ENCODE assay signal across 8 cellular contexts in the genomic region with DNA sequence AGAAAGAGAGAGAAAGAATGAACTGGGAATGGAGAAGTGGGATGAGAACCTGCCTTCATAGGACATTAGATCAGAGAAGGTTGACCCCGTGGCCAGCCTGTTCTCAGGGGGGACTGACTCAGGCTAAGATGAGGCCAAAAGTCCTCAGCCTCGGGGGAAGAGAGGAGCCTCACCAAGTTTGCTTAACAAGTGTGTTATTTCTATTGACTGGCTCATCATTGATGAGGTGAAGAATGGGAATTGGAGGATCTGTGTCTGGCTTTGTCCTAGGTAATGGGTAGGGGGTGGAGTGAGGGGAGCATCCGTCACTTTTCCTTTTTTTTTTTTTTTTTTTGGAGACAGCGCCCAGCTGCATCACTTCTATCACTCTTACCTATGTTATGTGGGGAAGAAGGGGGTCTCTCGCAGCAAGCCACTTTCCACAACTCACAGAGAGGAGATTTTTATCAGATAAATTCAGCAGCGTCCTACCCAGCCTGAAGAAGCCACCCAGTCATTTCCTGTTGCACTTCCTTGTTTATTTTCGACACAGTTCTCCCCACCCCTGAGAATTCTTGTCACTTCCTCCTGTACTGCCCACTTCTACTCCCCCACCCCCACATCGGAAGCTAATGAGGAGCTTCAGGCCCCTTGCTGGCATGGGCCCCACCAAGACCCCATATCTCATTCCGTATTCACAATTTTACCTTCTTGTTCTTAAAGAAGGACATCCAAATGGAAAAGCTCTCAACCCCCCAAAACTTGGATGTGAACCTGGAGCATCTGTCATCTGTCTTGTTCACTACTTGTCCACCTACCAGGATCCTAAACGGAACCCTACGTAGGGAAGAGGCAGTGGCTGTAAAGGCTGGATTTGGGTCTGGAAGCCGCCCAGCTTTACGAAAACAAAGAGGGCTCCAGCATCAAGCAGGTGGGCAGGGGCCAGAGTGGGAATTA. TPM values are rescaled to one million over a fixed set of nuclear protein-coding genes. Genes with fewer than 3 reads are reported as not detected.
A peak's percentile ranks its signal among the peaks of the same experiment; 100 is the strongest.
DNase-seq lines count a peak whose midpoint lies in the region; ATAC-seq and TF ChIP-seq lines count a peak whose summit lies in the region.

No MANE protein-coding gene starts in this region.

- H3K18ac ChIP-seq in mesenchymal stem cell (ENCODE audit: low read depth in 1 of 2, low read length in 2 of 2) = peak overlapping the region; percentile 48 to 62

- H4K20me1 ChIP-seq in PC-9 (ENCODE audit: insufficient read depth) (no peaks in the 10 kb centered on the region), PC-3 (ENCODE audit: low read length) (no peaks in the 10 kb centered on the region)

- H3K36me3 ChIP-seq in KOPT-K1 (ENCODE audit: insufficient read depth, low read length) (no peaks in the 10 kb centered on the region), mesenchymal stem cell (ENCODE audit: control insufficient read depth in 1 of 2, insufficient read depth in 2 of 2, low read depth in 1 of 2, low read length in 2 of 2) (no peaks in the 10 kb centered on the region), PC-9 (ENCODE audit: low read depth) (no peaks in the 10 kb centered on the region), PC-3 (ENCODE audit: low read depth, low read length) (no peaks in the 10 kb centered on the region)

- H3K9ac ChIP-seq in mesenchymal stem cell (ENCODE audit: low read length) = no peak overlapping the region
- H3K9ac ChIP-seq in PC-3 (ENCODE audit: low read length) = no peak overlapping the region

- intact Hi-C loops in PC-9 (cut with micrococcal nuclease; ENCODE audit: unreplicated experiment) = no loop called here
- intact Hi-C loops in PC-3 (cut with micrococcal nuclease) = loop anchor here (10.0 kb wide), 1 partner anchor 334 kb away; the partner anchor contains the start of gene RPS6KA2

- H3K9me3 ChIP-seq in KOPT-K1 (ENCODE audit: insufficient read depth, low read length, poor library complexity, severe bottlenecking) (no peaks in the 10 kb centered on the region), mesenchymal stem cell (ENCODE audit: control insufficient read depth, low read length) (no peaks in the 10 kb centered on the region), PC-9 (ENCODE audit: insufficient read depth, low read depth) (no peaks in the 10 kb centered on the region), PC-3 (ENCODE audit: low read length) (no peaks in the 10 kb centered on the region)

- no peak for TF ChIP-seq CTCF in GM12864 (IDR thresholded peaks at IDR 0.05; ENCODE audit: low read depth, low read length, missing control alignments)
- TF ChIP-seq CTCF in PC-9 (conservative IDR thresholded peaks at IDR 0.05) = no peak
- TF ChIP-seq CTCF in PC-3 (conservative IDR thresholded peaks at IDR 0.05; ENCODE audit: low read depth, low read length) = no peak

- CTCF ChIA-PET in PC-9 (lab: Charles Lee) (no interaction called here), PC-3 (lab: Charles Lee) (no interaction called here)

- WGBS in mesenchymal stem cell = 60% methylated on average over 11 of the region's 13 CpGs

- H3K27ac ChIP-seq in KOPT-K1 (ENCODE audit: low read depth, low read length, poor library complexity, severe bottlenecking) (peak overlapping the region; percentile 44), mesenchymal stem cell (ENCODE audit: low read length, poor library complexity, severe bottlenecking) (peak overlapping the region; percentile 65), PC-9 (no peak overlapping the region), PC-3 (ENCODE audit: low read length) (no peak overlapping the region)

- H3K4me1 ChIP-seq in mesenchymal stem cell (ENCODE audit: control insufficient read depth, insufficient read depth, low read depth, low read length) (peaks cover 26% of the 10 kb centered on the region), PC-9 (replicated peaks; ENCODE audit: insufficient read depth) (no peaks in the 10 kb centered on the region), PC-3 (ENCODE audit: insufficient read depth, low read length) (peaks cover 7% of the 10 kb centered on the region)

- H3K4me2 ChIP-seq in mesenchymal stem cell (ENCODE audit: low read length, poor library complexity, severe bottlenecking) (no peak overlapping the region), PC-9 (no peak overlapping the region), PC-3 (ENCODE audit: low read length) (no peak overlapping the region)

- BruUV-seq in PC-9 (replicated peaks; lab: Mats Ljungman, UMichigan) = no TSS peak
- no TSS peak for BruUV-seq in PC-3 (replicated peaks; lab: Mats Ljungman, UMichigan)

- no peak overlapping the region for H3K23ac ChIP-seq in mesenchymal stem cell (ENCODE audit: low read length in 2 of 2)

- H3K79me2 ChIP-seq in PC-9 (ENCODE audit: low read depth) = no peaks in the 10 kb centered on the region
- H3K79me2 ChIP-seq in PC-3 (ENCODE audit: low read length) = 0 out of 2 replicates have a peak, but pooled peaks cover 6% of the 10 kb centered on the region

- H3K27me3 ChIP-seq in mesenchymal stem cell (ENCODE audit: control insufficient read depth in 1 of 2, insufficient read depth in 1 of 2, low read length in 2 of 2) (no peaks in the 10 kb centered on the region), PC-9 (ENCODE audit: insufficient read depth, low read depth) (no peaks in the 10 kb centered on the region), PC-3 (ENCODE audit: low read length) (no peaks in the 10 kb centered on the region)

- peak overlapping the region; percentile 52 for H2BK15ac ChIP-seq in mesenchymal stem cell (ENCODE audit: low read depth, poor library complexity, severe bottlenecking)

- H2AFZ ChIP-seq in mesenchymal stem cell (ENCODE audit: low read depth, low read length) = no peak overlapping the region
- no peak overlapping the region for H2AFZ ChIP-seq in PC-9
- H2AFZ ChIP-seq in PC-3 (ENCODE audit: low read length) = no peak overlapping the region

- peak overlapping the region; percentile 14 for H2BK5ac ChIP-seq in mesenchymal stem cell (ENCODE audit: low read depth, low read length, poor library complexity, severe bottlenecking)

- H2AK5ac ChIP-seq in mesenchymal stem cell (ENCODE audit: low read length, severe bottlenecking) = peak overlapping the region; percentile 68

- DNase-seq in GM12864 (ENCODE audit: low read depth) (peak; percentile 81), mesenchymal stem cell (peak; percentile 52), DMS 273 (lab: John Stamatoyannopoulos, UW; ENCODE audit: unreplicated experiment) (no peak), NCI-H774 (lab: John Stamatoyannopoulos, UW) (no peak), PC-9 (no peak), PC-3 (no peak)
- peak; percentile 35 for DNase-seq in activated gamma-delta T cell treated with anti-CD3 and anti-CD28 coated beads, Interleukin-2, amount 50 U/mL, for 16 hours (ENCODE audit: low read depth)

- POLR2A ChIA-PET in PC-9 (lab: Charles Lee; ENCODE audit: unreplicated experiment) (no interaction called here), PC-3 (lab: Charles Lee; ENCODE audit: unreplicated experiment) (no interaction called here)

- H3F3A ChIP-seq in PC-9 (ENCODE audit: insufficient read depth, low read depth) = no peaks in the 10 kb centered on the region
- H3F3A ChIP-seq in PC-3 (ENCODE audit: low read length, unreplicated experiment) = no peaks in the 10 kb centered on the region

- peak overlapping the region; percentile 50 for H4K91ac ChIP-seq in mesenchymal stem cell (ENCODE audit: low read length)

- H4K8ac ChIP-seq in mesenchymal stem cell (ENCODE audit: low read length) = peak overlapping the region; percentile 70

- peak overlapping the region; percentile 51 for H2BK120ac ChIP-seq in mesenchymal stem cell (ENCODE audit: low read depth, low read length)

- no peaks in the 10 kb centered on the region for H3K9me2 ChIP-seq in PC-9 (ENCODE audit: insufficient read depth)
- no peaks in the 10 kb centered on the region for H3K9me2 ChIP-seq in PC-3 (replicated peaks; ENCODE audit: low read length)

- H3K4me3 ChIP-seq in GM12864 (ENCODE audit: low read depth, low read length) (peak overlapping the region; percentile 48), mesenchymal stem cell (ENCODE audit: insufficient read depth in 1 of 2, low read depth in 1 of 2, low read length in 2 of 2) (no peak overlapping the region), PC-9 (no peak overlapping the region), PC-3 (ENCODE audit: low read length) (no peak overlapping the region)

- no peak for ATAC-seq in PC-3

- no peak overlapping the region for H2BK12ac ChIP-seq in mesenchymal stem cell (ENCODE audit: low read length in 2 of 2)

- peaks cover 9% of the 10 kb centered on the region for H3K79me1 ChIP-seq in mesenchymal stem cell (replicated peaks; ENCODE audit: low read length, poor library complexity, severe bottlenecking)

- peak overlapping the region in 1 of 2 experiments; percentile 22 for H3K14ac ChIP-seq in mesenchymal stem cell (ENCODE audit: low read length in 2 of 2)

- H3K4ac ChIP-seq in mesenchymal stem cell (ENCODE audit: low read depth in 1 of 2, low read length in 2 of 2) = peak overlapping the region; percentile 58 to 81

RNA-seq across cellular contexts. Expression of gene RNASET2, which starts 2.8 kb away (rescaled TPM):
- polyA plus RNA-seq in mesenchymal stem cell (2013, experiment 1 of 2) = 27.7 TPM
- 28.0 TPM for polyA plus RNA-seq in mesenchymal stem cell (2013, experiment 2 of 2)
- total RNA-seq in PC-9 (2021) (16.3 and 20.1 TPM in 2 replicates), PC-3 (2014; rRNA removed) (51.8 and 77.4 TPM in 2 replicates)

RNA-seq across cellular contexts. Expression of gene CEP43, which starts 40.0 kb away (rescaled TPM):
- polyA plus RNA-seq in mesenchymal stem cell (2013, experiment 1 of 2) = 6.9 TPM
- polyA plus RNA-seq in mesenchymal stem cell (2013, experiment 2 of 2) = 7.1 TPM
- total RNA-seq in PC-9 (2021) (18.1 and 19.7 TPM in 2 replicates), PC-3 (2014; rRNA removed) (11.8 and 15.2 TPM in 2 replicates)

Comparison
In these comparisons a context has a peak if more than half of its experiments do, and no peak if none do; other contexts are left out.
1. DNase-seq: peak in GM12864 (single experiment), activated gamma-delta T cell treated with anti-CD3 and anti-CD28 coated beads, Interleukin-2, amount 50 U/mL, for 16 hours (single experiment) and mesenchymal stem cell (single experiment); none in DMS 273 (single experiment), NCI-H774 (single experiment), PC-9 (0 of 2) and PC-3 (single experiment).
2. H3K27ac ChIP-seq: peak in KOPT-K1 (single experiment) and mesenchymal stem cell (single experiment); none in PC-9 (single experiment) and PC-3 (single experiment).